In genomic region chr22:31628969-31629723, GRCh38 we compare ENCODE assay signal across 11 cellular contexts. TPM values are rescaled to one million over a fixed set of nuclear protein-coding genes. Genes with fewer than 3 reads are reported as not detected.
DNase-seq lines count a peak whose midpoint lies in the region; ATAC-seq, FAIRE-seq and TF ChIP-seq lines count a peak whose summit lies in the region.
"Had no signal": no experiment of that assay in that cellular context is flagged by ENCODE, and none has a peak within 500 bp of the region (broad histone marks: within the 10 kb centered on the region; RNA-seq: fewer than 3 reads in every experiment).

No MANE protein-coding gene starts in this region.

- BruUV-seq in endothelial cell of umbilical vein (replicated peaks; lab: Mats Ljungman, UMichigan) = TSS peak; percentile 40

- no peaks in the 10 kb centered on the region for H3K27me3 ChIP-seq in endothelial cell of umbilical vein (ENCODE audit: control insufficient read depth in 2 of 2, insufficient read depth in 2 of 2, low read length in 2 of 2)
- no peaks in the 10 kb centered on the region for H3K27me3 ChIP-seq in skeletal muscle tissue (ENCODE audit: control insufficient read depth in 3 of 3, insufficient read depth in 3 of 3, low read length in 3 of 3)

- peak overlapping the region in 2 of 3 experiments; percentile 42 to 58 for H3K4me3 ChIP-seq in endothelial cell of umbilical vein (replicated peaks in 1 of 3; ENCODE audit: insufficient read depth in 1 of 3, low read depth in 1 of 3, low read length in 3 of 3)
- peak overlapping the region in 2 of 3 donors; percentile 4 to 65 for H3K4me3 ChIP-seq in skeletal muscle tissue (ENCODE audit: low read length in 3 of 3)

- DNase-seq in T-cell (no peak), endothelial cell of umbilical vein (ENCODE audit: low read depth, low spot score) (no peak), NOMO-1 (lab: John Stamatoyannopoulos, UW; ENCODE audit: unreplicated experiment in 2 of 2) (no peak), dedifferentiated amniotic fluid mesenchymal stem cell (ENCODE audit: extremely low spot score) (no peak), SKM-1 treated with dmso at 0.1 percent for 144 hours (lab: John Stamatoyannopoulos, UW; ENCODE audit: unreplicated experiment) (no peak)
- DNase-seq: cortex of kidney, GOT3, NCI-H774 had no signal

- intact Hi-C loops in endothelial cell of umbilical vein (cut with micrococcal nuclease) = no loop called here

- peak overlapping the region; percentile 81 to 84 for H3K27ac Mint-ChIP-seq in T-cell

- H3K9me3 ChIP-seq in endothelial cell of umbilical vein (replicated peaks; ENCODE audit: control insufficient read depth, insufficient read depth, low read length) = no peaks in the 10 kb centered on the region
- H3K9me3 ChIP-seq in skeletal muscle tissue (ENCODE audit: control insufficient read depth in 3 of 3, low read length in 3 of 3) = no peaks in the 10 kb centered on the region

- peak; percentile 26 for TF ChIP-seq POLR2A in endothelial cell of umbilical vein (IDR thresholded peaks at IDR 0.05; ENCODE audit: low read depth, low read length)

- no peak for ATAC-seq in T-cell (replicated peaks in 1 of 4)
- no peak for ATAC-seq in HG02852 (IDR thresholded peaks at IDR 0.05; ENCODE audit: unreplicated experiment)

- H3K9me3 Mint-ChIP-seq in T-cell = no peaks in the 10 kb centered on the region

- no peaks in the 10 kb centered on the region for H4K20me1 ChIP-seq in endothelial cell of umbilical vein (replicated peaks; ENCODE audit: control insufficient read depth, extremely low read depth, insufficient read depth, low read length)

- peaks cover 53 to 61% (median 59%) of the 10 kb centered on the region in 3 donors for H3K4me1 Mint-ChIP-seq in T-cell

- peak overlapping the region; percentile 49 for H3K4me2 ChIP-seq in endothelial cell of umbilical vein (ENCODE audit: insufficient read depth, low read length)

- no peak for FAIRE-seq in endothelial cell of umbilical vein (lab: Jason Lieb, UNC)

- peak overlapping the region; percentile 62 to 84 (median 82) for H3K4me3 Mint-ChIP-seq in T-cell

- H3K36me3 ChIP-seq in endothelial cell of umbilical vein (ENCODE audit: control insufficient read depth in 2 of 2, extremely low read depth in 1 of 2, insufficient read depth in 2 of 2, low read length in 2 of 2) (peaks cover 0 to 3% of the 10 kb centered on the region in 2 experiments), skeletal muscle tissue (ENCODE audit: control insufficient read depth in 3 of 3, insufficient read depth in 3 of 3, low read length in 3 of 3) (peaks cover 0 to 7% (median 5%) of the 10 kb centered on the region in 3 donors)

- TF ChIP-seq CTCF in GM12874 (IDR thresholded peaks at IDR 0.05; ENCODE audit: insufficient read depth, low read depth, low read length) (peak; percentile 15; the same call in 1 of the 2 replicates), endothelial cell of umbilical vein (IDR thresholded peaks at IDR 0.05; ENCODE audit: extremely low read depth in 1 of 2, insufficient read depth in 1 of 2, low read depth in 1 of 2, low read length in 2 of 2) (no peak)

- H2AFZ ChIP-seq in endothelial cell of umbilical vein (ENCODE audit: low read depth, low read length) = no peak overlapping the region

- CTCF ChIA-PET in T-cell (lab: Charles Lee) = interaction anchor here in 1 of 2 donors (1.3 kb wide), 1 partner anchor 282 kb away, joined by 4 read pairs; the partner anchor contains the start of gene PATZ1
- CTCF ChIA-PET in endothelial cell of umbilical vein (lab: Charles Lee) = interaction anchor here (1.8 to 11.3 kb wide), 3 partner anchors 15 to 177 kb away, joined by 8 to 216 read pairs (median 32); no protein-coding TSS in a partner anchor

- peak overlapping the region; percentile 81 for H3K27ac ChIP-seq in endothelial cell of umbilical vein (ENCODE audit: insufficient read depth, low read depth, low read length)
- no peak overlapping the region for H3K27ac ChIP-seq in skeletal muscle tissue (ENCODE audit: low read depth, low read length)

- dilution Hi-C loops in endothelial cell of umbilical vein (cut with MboI; ENCODE audit: extremely low pct_ligation_motif_present, low sequenced_read_pairs) = no loop called here

- H3K4me1 ChIP-seq in endothelial cell of umbilical vein (ENCODE audit: control insufficient read depth, extremely low read depth, insufficient read depth, low read length) (peaks cover 43% of the 10 kb centered on the region), skeletal muscle tissue (ENCODE audit: control insufficient read depth in 3 of 3, insufficient read depth in 3 of 3, low read length in 3 of 3) (peaks cover 53 to 68% (median 65%) of the 10 kb centered on the region in 3 donors)

- H3K36me3 Mint-ChIP-seq in T-cell = no peaks in the 10 kb centered on the region

- H3K9ac ChIP-seq in endothelial cell of umbilical vein (replicated peaks; ENCODE audit: extremely low read depth, insufficient read depth, low read length) (peak overlapping the region; percentile 85), skeletal muscle tissue (ENCODE audit: low read depth in 1 of 3, low read length in 3 of 3) (peak overlapping the region in 1 of 3 donors; percentile 79)

- POLR2A ChIA-PET in T-cell (lab: Charles Lee) (no interaction called here), endothelial cell of umbilical vein (lab: Charles Lee) (interaction anchor here (1.4 kb wide), 1 partner anchor 8 kb away, joined by 4 read pairs; no protein-coding TSS in a partner anchor)

- H3K9me1 ChIP-seq in endothelial cell of umbilical vein (replicated peaks; ENCODE audit: control insufficient read depth, extremely low read depth, insufficient read depth, low read length) = no peaks in the 10 kb centered on the region

- peaks cover 69% of the 10 kb centered on the region for H3K79me2 ChIP-seq in endothelial cell of umbilical vein (ENCODE audit: control insufficient read depth, insufficient read depth, low read length)

- H3K27me3 Mint-ChIP-seq in T-cell = no peaks in the 10 kb centered on the region

TF ChIP-seq in endothelial cell of umbilical vein, 7 proteins besides CTCF, POLR2A, EP300 and RAD21:
- TF ChIP-seq MYC (IDR thresholded peaks at IDR 0.05; ENCODE audit: low read depth, low read length) (no peak), POLR2AphosphoS5 (IDR thresholded peaks at IDR 0.05; ENCODE audit: insufficient read depth, low read depth, low read length) (no peak), GATA2 (IDR thresholded peaks at IDR 0.05; ENCODE audit: insufficient read depth, insufficient read length, low read depth, low read length) (no peak), FOS (IDR thresholded peaks at IDR 0.05; ENCODE audit: borderline replicate concordance, insufficient read depth, low read length) (no peak), JUN (IDR thresholded peaks at IDR 0.05; ENCODE audit: borderline replicate concordance, insufficient read depth, insufficient read length, low read depth) (no peak), EZH2 (IDR thresholded peaks at IDR 0.05; ENCODE audit: borderline replicate concordance, low read depth, low read length, severe bottlenecking) (no peak)
- TF ChIP-seq, protein P1, sequence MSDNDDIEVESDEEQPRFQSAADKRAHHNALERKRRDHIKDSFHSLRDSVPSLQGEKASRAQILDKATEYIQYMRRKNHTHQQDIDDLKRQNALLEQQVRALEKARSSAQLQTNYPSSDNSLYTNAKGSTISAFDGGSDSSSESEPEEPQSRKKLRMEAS (IDR thresholded peaks at IDR 0.05; ENCODE audit: insufficient read depth, insufficient read length) = no peak
TF ChIP-seq in endothelial cell of umbilical vein: peak in this region for 0.

RNA-seq across cellular contexts. Expression of gene PISD, which starts 32.9 kb away (rescaled TPM):
- total RNA-seq in T-cell (10 to 100 TPM; 35.0 to 44.2 (median 39.3) TPM), endothelial cell of umbilical vein (53.2 and 58.0 TPM in 2 replicates), skeletal muscle tissue (11.0 TPM)
- polyA plus RNA-seq in endothelial cell of umbilical vein = 48.5 and 53.4 TPM in 2 replicates
- 39.8 and 39.9 TPM in 2 replicates for polyA plus RNA-seq in endothelial cell of umbilical vein (2011; cell fraction: cytosol; rRNA removed)
- 116 and 131 TPM in 2 replicates for polyA plus RNA-seq in endothelial cell of umbilical vein (2011; cell fraction: nucleus; rRNA removed)
- polyA plus RNA-seq in endothelial cell of umbilical vein (2012) = 36.2 and 37.9 TPM in 2 replicates
- 37.0 and 44.8 TPM in 2 replicates for polyA minus RNA-seq in endothelial cell of umbilical vein
- polyA minus RNA-seq in endothelial cell of umbilical vein (2011; cell fraction: cytosol; rRNA and poly(A)+ RNA removed) = 8.7 TPM
- 33.4 and 38.7 TPM in 2 replicates for polyA minus RNA-seq in endothelial cell of umbilical vein (2011; cell fraction: nucleus; rRNA and poly(A)+ RNA removed)
